ENCODE assay signal across 8 cellular contexts in genomic region chr10:133378251-133379096, GRCh38. TPM values are rescaled to one million over a fixed set of nuclear protein-coding genes. Genes with fewer than 3 reads are reported as not detected.
A peak's percentile ranks its signal among the peaks of the same experiment; 100 is the strongest.
DNase-seq lines count a peak whose midpoint lies in the region; ATAC-seq and TF ChIP-seq lines count a peak whose summit lies in the region.

No MANE protein-coding gene starts in this region.

- H3K9me3 ChIP-seq in BLaER1 (no peaks in the 10 kb centered on the region), heart right ventricle (no peaks in the 10 kb centered on the region), ovary (no peaks in the 10 kb centered on the region)

- peak overlapping the region; percentile 94 for H3K4me2 ChIP-seq in BLaER1

- H3K27ac ChIP-seq in BLaER1 (peak overlapping the region; percentile 64), heart right ventricle (peak overlapping the region in 9 of 10 donors; percentile 63 to 91 (median 82)), ovary (peak overlapping the region in 1 of 2 donors; percentile 80)

- TF ChIP-seq POLR2A in ovary (IDR thresholded peaks at IDR 0.05): no peak

- H3K36me3 ChIP-seq in BLaER1: 0 out of 2 replicates have a peak, but pooled peaks cover 5% of the 10 kb centered on the region
- H3K36me3 ChIP-seq in heart right ventricle: peaks cover 0 to 18% (median 0%) of the 10 kb centered on the region in 9 donors
- no peaks in the 10 kb centered on the region for H3K36me3 ChIP-seq in ovary

- peak; percentile 49 for ATAC-seq in HG03432 (IDR thresholded peaks at IDR 0.05; ENCODE audit: unreplicated experiment)
- peak; percentile 75 to 89 (median 78) for ATAC-seq in heart right ventricle

- intact Hi-C loops in heart right ventricle (cut with DNase I): no loop called here
- intact Hi-C loops in ovary (cut with DNase I): loop anchor here in 1 of 4 donors (5.0 kb wide), 1 partner anchor 71 kb away; the partner anchor contains the start of genes TUBGCP2 and ZNF511

- H4K20me1 ChIP-seq in BLaER1: no peaks in the 10 kb centered on the region

- H3K27me3 ChIP-seq in BLaER1 (no peaks in the 10 kb centered on the region), heart right ventricle (no peaks in the 10 kb centered on the region), ovary (no peaks in the 10 kb centered on the region)

- DNase-seq in GM19238 (ENCODE audit: insufficient read length, low spot score) (peak; percentile 60), SK-N-DZ (ENCODE audit: low spot score) (peak; percentile 55), amygdala (lab: John Stamatoyannopoulos, UW) (peak in 43 of 56 donors; percentile 14 to 80 (median 63)), heart right ventricle (peak; percentile 65 to 76), ovary (peak; percentile 68 to 82 (median 80)), NCI-H1694 (lab: John Stamatoyannopoulos, UW) (no peak)

- TF ChIP-seq EP300 in ovary (IDR thresholded peaks at IDR 0.05): no peak

- H3K4me3 ChIP-seq in BLaER1 (peak overlapping the region; percentile 86), heart right ventricle (peak overlapping the region; percentile 68 to 97 (median 86)), ovary (peak overlapping the region; percentile 79)

- peak overlapping the region; percentile 80 for H3K9ac ChIP-seq in BLaER1

- peaks cover 66% of the 10 kb centered on the region for H3K4me1 ChIP-seq in BLaER1
- peaks cover 3 to 32% (median 21%) of the 10 kb centered on the region in 9 donors for H3K4me1 ChIP-seq in heart right ventricle
- H3K4me1 ChIP-seq in ovary (ENCODE audit: insufficient read depth): peaks cover 5% of the 10 kb centered on the region

- whole genome bisulfite sequencing in heart right ventricle, 2 donors: 0 to 1% methylated on average over 71 to 82 of the region's 90 CpGs
- 0 to 1% (median 0%) methylated on average over 27 to 81 of the region's 90 CpGs for WGBS in ovary, 3 donors

- TF ChIP-seq CTCF in heart right ventricle (IDR thresholded peaks at IDR 0.05): no peak
- TF ChIP-seq CTCF in ovary (IDR thresholded peaks at IDR 0.05): no peak

RNA-seq across cellular contexts. Expression of gene PAOX, which starts 0.6 kb away (rescaled TPM):
- polyA plus RNA-seq in SK-N-DZ (2014; cell fraction: cytosol; rRNA removed): 8.7 and 9.0 TPM in 2 replicates
- polyA plus RNA-seq in SK-N-DZ (2014; cell fraction: nucleus; rRNA removed): 9.2 and 11.3 TPM in 2 replicates
- 1 to 10 TPM; 1.5 to 4.4 (median 2.5) TPM for total RNA-seq in heart right ventricle
- 1 to 10 TPM; 3.8 to 4.1 TPM for polyA plus RNA-seq in heart right ventricle
- 10 to 100 TPM in 3 of 7 donors, 1 to 10 TPM in 4; 6.3 to 11.4 (median 9.2) TPM for total RNA-seq in ovary
- 1 to 10 TPM; 2.1 to 7.8 TPM for polyA plus RNA-seq in ovary

RNA-seq across cellular contexts. Expression of gene ECHS1, which starts 5.3 kb away (rescaled TPM):
- polyA plus RNA-seq in SK-N-DZ (2014; cell fraction: cytosol; rRNA removed): 113 and 123 TPM in 2 replicates
- polyA plus RNA-seq in SK-N-DZ (2014; cell fraction: nucleus; rRNA removed): 64.1 and 71.8 TPM in 2 replicates
- total RNA-seq in heart right ventricle (100 to 1,000 TPM; 180 to 275 (median 225) TPM), ovary (10 to 100 TPM; 27.2 to 74.4 (median 66.4) TPM)
- polyA plus RNA-seq in heart right ventricle (100 to 1,000 TPM; 117 to 124 TPM), ovary (100 to 1,000 TPM in 1 of 2 donors, 10 to 100 TPM in 1; 68.9 to 102 TPM)

RNA-seq across cellular contexts. Expression of gene MTG1, which starts 15.5 kb away (rescaled TPM):
- polyA plus RNA-seq in SK-N-DZ (2014; cell fraction: cytosol; rRNA removed): 56.0 and 56.2 TPM in 2 replicates
- 120 and 134 TPM in 2 replicates for polyA plus RNA-seq in SK-N-DZ (2014; cell fraction: nucleus; rRNA removed)
- 10 to 100 TPM; 17.4 to 28.0 (median 22.1) TPM for total RNA-seq in heart right ventricle
- polyA plus RNA-seq in heart right ventricle: 10 to 100 TPM; 34.2 to 36.2 TPM
- total RNA-seq in ovary: 10 to 100 TPM; 23.1 to 55.1 (median 32.5) TPM
- 10 to 100 TPM; 33.7 to 34.9 TPM for polyA plus RNA-seq in ovary

RNA-seq across cellular contexts. Expression of gene FUOM, which starts 20.7 kb away (rescaled TPM):
- polyA plus RNA-seq in SK-N-DZ (2014; cell fraction: cytosol; rRNA removed): not detected in 2 replicates
- not detected in 2 replicates for polyA plus RNA-seq in SK-N-DZ (2014; cell fraction: nucleus; rRNA removed)
- total RNA-seq in heart right ventricle: 10 to 100 TPM in 2 of 10 donors, 1 to 10 TPM in 8; 2.0 to 13.5 (median 5.1) TPM
- polyA plus RNA-seq in heart right ventricle: 10 to 100 TPM; 16.5 to 17.0 TPM
- total RNA-seq in ovary: 10 to 100 TPM in 6 of 7 donors, 1 to 10 TPM in 1; 9.2 to 26.3 (median 17.1) TPM
- polyA plus RNA-seq in ovary: 10 to 100 TPM in 1 of 2 donors, 1 to 10 TPM in 1; 1.2 to 14.8 TPM

RNA-seq across cellular contexts. Expression of gene PRAP1, which starts 31.3 kb away (rescaled TPM):
- 1.4 and 3.7 TPM in 2 replicates for polyA plus RNA-seq in SK-N-DZ (2014; cell fraction: cytosol; rRNA removed)
- 0.29 and 0.78 TPM in 2 replicates for polyA plus RNA-seq in SK-N-DZ (2014; cell fraction: nucleus; rRNA removed)
- total RNA-seq in heart right ventricle: not detected
- not detected for polyA plus RNA-seq in heart right ventricle
- 1 to 10 TPM in 1 of 7 donors, not detected in 6; 2.0 TPM for total RNA-seq in ovary
- polyA plus RNA-seq in ovary: not detected
